ENCODE assay signal across 8 cellular contexts in the genomic region with DNA sequence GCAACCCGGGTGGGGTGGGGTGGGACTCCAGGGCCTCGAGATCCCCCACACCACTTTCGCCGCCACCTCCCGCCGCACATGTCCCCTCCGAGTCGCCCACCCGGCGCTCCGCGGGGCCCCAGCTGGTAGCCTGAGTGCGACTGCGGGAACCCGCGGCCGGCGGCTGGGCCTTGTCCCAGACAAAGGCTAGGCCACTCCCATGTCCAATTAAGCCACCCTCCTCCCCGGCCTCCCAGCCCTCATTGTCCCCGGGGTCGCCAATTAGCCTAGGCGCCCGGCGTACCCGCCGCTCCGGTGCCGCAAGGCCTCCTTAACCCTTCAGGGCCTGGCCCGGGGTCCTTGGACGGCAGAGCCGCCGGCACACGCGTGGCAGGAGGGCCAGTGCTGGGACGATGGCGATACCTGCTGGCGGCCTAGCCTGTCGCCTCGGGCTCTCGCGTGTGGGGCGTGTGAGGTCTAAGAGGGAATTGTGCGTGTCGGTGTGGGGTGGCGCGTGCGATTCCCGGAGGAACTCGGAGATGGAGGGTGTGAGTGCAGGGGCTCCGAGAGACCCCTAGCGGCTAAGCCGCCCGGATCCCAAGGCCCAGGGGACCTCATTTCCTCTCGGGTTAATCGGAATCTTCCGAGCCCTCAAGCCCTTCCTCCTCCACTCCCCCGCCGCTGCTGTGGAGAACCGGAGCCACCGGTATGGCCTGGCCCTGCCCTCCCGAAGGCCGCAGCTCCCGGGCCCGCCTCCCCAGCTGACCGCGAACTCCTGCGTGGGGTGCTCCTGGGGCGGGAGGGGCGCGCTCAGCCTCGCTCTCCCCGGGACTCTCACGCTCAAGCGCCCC. TPM values are rescaled to one million over a fixed set of nuclear protein-coding genes. Genes with fewer than 3 reads are reported as not detected.
DNase-seq lines count a peak whose midpoint lies in the region; ATAC-seq, FAIRE-seq and TF ChIP-seq lines count a peak whose summit lies in the region.

No MANE protein-coding gene starts in this region.

- no peaks in the 10 kb centered on the region for H3K36me3 ChIP-seq in endothelial cell of umbilical vein (ENCODE audit: control insufficient read depth in 2 of 2, extremely low read depth in 1 of 2, insufficient read depth in 2 of 2, low read length in 2 of 2)
- H3K36me3 ChIP-seq in mucosa of rectum (ENCODE audit: control insufficient read depth in 2 of 2, insufficient read depth in 2 of 2, low read length in 2 of 2): no peaks in the 10 kb centered on the region

- peaks cover 36% of the 10 kb centered on the region for H3K27me3 Mint-ChIP-seq in T-helper 17 cell

- H3K27ac ChIP-seq in endothelial cell of umbilical vein (ENCODE audit: insufficient read depth, low read depth, low read length): no peak overlapping the region
- H3K27ac ChIP-seq in mucosa of rectum (ENCODE audit: low read depth in 2 of 2, low read length in 2 of 2): peak overlapping the region; percentile 68 to 70

- H3K4me2 ChIP-seq in endothelial cell of umbilical vein (ENCODE audit: insufficient read depth, low read length): peak overlapping the region; percentile 55

- peaks cover 2% of the 10 kb centered on the region for H3K36me3 Mint-ChIP-seq in T-helper 17 cell (ENCODE audit: low read depth)

- H3K27me3 ChIP-seq in endothelial cell of umbilical vein (ENCODE audit: control insufficient read depth in 2 of 2, insufficient read depth in 2 of 2, low read length in 2 of 2) (peaks cover 43 to 46% of the 10 kb centered on the region in 2 experiments), mucosa of rectum (ENCODE audit: control insufficient read depth in 2 of 2, insufficient read depth in 2 of 2, low read length in 2 of 2) (peaks cover 38 to 42% of the 10 kb centered on the region in 2 donors)

- no peaks in the 10 kb centered on the region for H3K79me2 ChIP-seq in endothelial cell of umbilical vein (ENCODE audit: control insufficient read depth, insufficient read depth, low read length)

- H3K9me1 ChIP-seq in endothelial cell of umbilical vein (replicated peaks; ENCODE audit: control insufficient read depth, extremely low read depth, insufficient read depth, low read length): no peaks in the 10 kb centered on the region

- H3K27ac Mint-ChIP-seq in T-helper 17 cell: no peak overlapping the region

- H3K9me3 ChIP-seq in T-helper 17 cell (ENCODE audit: control insufficient read depth, low read length, poor library complexity, severe bottlenecking) (no peaks in the 10 kb centered on the region), endothelial cell of umbilical vein (replicated peaks; ENCODE audit: control insufficient read depth, insufficient read depth, low read length) (no peaks in the 10 kb centered on the region), mucosa of rectum (ENCODE audit: control insufficient read depth in 2 of 2, low read length in 2 of 2) (no peaks in the 10 kb centered on the region)

- peaks cover 17% of the 10 kb centered on the region for H3K4me1 Mint-ChIP-seq in T-helper 17 cell

- TF ChIP-seq POLR2A in endothelial cell of umbilical vein (IDR thresholded peaks at IDR 0.05; ENCODE audit: low read depth, low read length): no peak

- peak overlapping the region; percentile 77 for H2AFZ ChIP-seq in endothelial cell of umbilical vein (ENCODE audit: low read depth, low read length)

- POLR2A ChIA-PET in endothelial cell of umbilical vein (lab: Charles Lee): no interaction called here

- peak; percentile 5 for ATAC-seq in HG02571 (IDR thresholded peaks at IDR 0.05; ENCODE audit: unreplicated experiment)
- peak; percentile 10 for ATAC-seq in T-helper 17 cell
- ATAC-seq in HG03175 (IDR thresholded peaks at IDR 0.05; ENCODE audit: unreplicated experiment): no peak

- H3K9ac ChIP-seq in endothelial cell of umbilical vein (replicated peaks; ENCODE audit: extremely low read depth, insufficient read depth, low read length): no peak overlapping the region
- H3K9ac ChIP-seq in mucosa of rectum (ENCODE audit: low read depth in 1 of 2, low read length in 2 of 2): peak overlapping the region in 1 of 2 donors; percentile 72

- H3K4me1 ChIP-seq in endothelial cell of umbilical vein (ENCODE audit: control insufficient read depth, extremely low read depth, insufficient read depth, low read length) (peaks cover 14% of the 10 kb centered on the region), mucosa of rectum (ENCODE audit: control insufficient read depth in 2 of 2, insufficient read depth in 2 of 2, low read length in 2 of 2) (peaks cover 31 to 34% of the 10 kb centered on the region in 2 donors)

- FAIRE-seq in endothelial cell of umbilical vein (lab: Jason Lieb, UNC) (no peak), urothelium cell line (lab: Jason Lieb, UNC) (peak; percentile 97)

- BruUV-seq in endothelial cell of umbilical vein (replicated peaks; lab: Mats Ljungman, UMichigan): TSS peak; percentile 27

- peak overlapping the region; percentile 82 for H3K4me3 Mint-ChIP-seq in T-helper 17 cell

- dilution Hi-C loops in endothelial cell of umbilical vein (cut with MboI; ENCODE audit: extremely low pct_ligation_motif_present, low sequenced_read_pairs): no loop called here

- H3K4me3 ChIP-seq in endothelial cell of umbilical vein (replicated peaks in 1 of 3; ENCODE audit: insufficient read depth in 1 of 3, low read depth in 1 of 3, low read length in 3 of 3): peak overlapping the region in 2 of 3 experiments; percentile 24 to 31
- peak overlapping the region; percentile 65 to 72 for H3K4me3 ChIP-seq in mucosa of rectum (ENCODE audit: low read length in 2 of 2)

- peak in 1 of 2 donors; percentile 17 for TF ChIP-seq CTCF in endothelial cell of umbilical vein (IDR thresholded peaks at IDR 0.05; ENCODE audit: extremely low read depth in 1 of 2, insufficient read depth in 1 of 2, low read depth in 1 of 2, low read length in 2 of 2)

- intact Hi-C loops in endothelial cell of umbilical vein (cut with micrococcal nuclease): no loop called here

- CTCF ChIA-PET in endothelial cell of umbilical vein (lab: Charles Lee): interaction anchor here (0.8 to 6.4 kb wide), 24 partner anchors 10 to 699 kb away, joined by 3 to 87 read pairs (median 9); no protein-coding TSS in a partner anchor

- H4K20me1 ChIP-seq in endothelial cell of umbilical vein (replicated peaks; ENCODE audit: control insufficient read depth, extremely low read depth, insufficient read depth, low read length): no peaks in the 10 kb centered on the region

- peak; percentile 72 for DNase-seq in EH (ENCODE audit: low read depth)
- peak in 1 of 3 donors; percentile 24 for DNase-seq in T-helper 17 cell
- peak; percentile 20 for DNase-seq in endothelial cell of umbilical vein (ENCODE audit: low read depth, low spot score)
- DNase-seq in urothelium cell line (ENCODE audit: low spot score): peak; percentile 79
- DNase-seq in RPMI8226: no peak

TF ChIP-seq in endothelial cell of umbilical vein, 7 proteins besides CTCF, POLR2A, EP300 and RAD21:
- TF ChIP-seq FOS (IDR thresholded peaks at IDR 0.05; ENCODE audit: borderline replicate concordance, insufficient read depth, low read length) (no peak), EZH2 (IDR thresholded peaks at IDR 0.05; ENCODE audit: borderline replicate concordance, low read depth, low read length, severe bottlenecking) (peak; percentile 25), MYC (IDR thresholded peaks at IDR 0.05; ENCODE audit: low read depth, low read length) (no peak), MAX (IDR thresholded peaks at IDR 0.05; ENCODE audit: insufficient read depth, insufficient read length) (no peak), POLR2AphosphoS5 (IDR thresholded peaks at IDR 0.05; ENCODE audit: insufficient read depth, low read depth, low read length) (peak; percentile 3)

RNA-seq across cellular contexts. Expression of gene TBX2, which starts 11.7 kb away (rescaled TPM):
- total RNA-seq in T-helper 17 cell (under 1 TPM in 1 of 2 donors, not detected in 1; 0.50 TPM), endothelial cell of umbilical vein (not detected in 2 replicates)
- not detected in 2 replicates for polyA plus RNA-seq in endothelial cell of umbilical vein
- 0.01 TPM in 1 of 2 replicates, not detected in the other for polyA plus RNA-seq in endothelial cell of umbilical vein (2011; cell fraction: cytosol; rRNA removed)
- polyA plus RNA-seq in endothelial cell of umbilical vein (2011; cell fraction: nucleus; rRNA removed): not detected in 2 replicates
- not detected in 2 replicates for polyA plus RNA-seq in endothelial cell of umbilical vein (2012)
- polyA minus RNA-seq in endothelial cell of umbilical vein: not detected in 2 replicates
- 0.82 TPM for polyA minus RNA-seq in endothelial cell of umbilical vein (2011; cell fraction: cytosol; rRNA and poly(A)+ RNA removed)
- not detected in 2 replicates for polyA minus RNA-seq in endothelial cell of umbilical vein (2011; cell fraction: nucleus; rRNA and poly(A)+ RNA removed)

RNA-seq across cellular contexts. Expression of gene TBX4, which starts 40.9 kb away (rescaled TPM):
- total RNA-seq in T-helper 17 cell (not detected), endothelial cell of umbilical vein (not detected in 2 replicates)
- not detected in 2 replicates for polyA plus RNA-seq in endothelial cell of umbilical vein
- polyA plus RNA-seq in endothelial cell of umbilical vein (2011; cell fraction: cytosol; rRNA removed): not detected in 2 replicates
- polyA plus RNA-seq in endothelial cell of umbilical vein (2011; cell fraction: nucleus; rRNA removed): not detected in 2 replicates
- not detected in 2 replicates for polyA plus RNA-seq in endothelial cell of umbilical vein (2012)
- polyA minus RNA-seq in endothelial cell of umbilical vein: not detected in 2 replicates
- not detected for polyA minus RNA-seq in endothelial cell of umbilical vein (2011; cell fraction: cytosol; rRNA and poly(A)+ RNA removed)
- polyA minus RNA-seq in endothelial cell of umbilical vein (2011; cell fraction: nucleus; rRNA and poly(A)+ RNA removed): not detected in 2 replicates
